Comparison of ENCODE assay signal across 27 cellular contexts in the genomic region with DNA sequence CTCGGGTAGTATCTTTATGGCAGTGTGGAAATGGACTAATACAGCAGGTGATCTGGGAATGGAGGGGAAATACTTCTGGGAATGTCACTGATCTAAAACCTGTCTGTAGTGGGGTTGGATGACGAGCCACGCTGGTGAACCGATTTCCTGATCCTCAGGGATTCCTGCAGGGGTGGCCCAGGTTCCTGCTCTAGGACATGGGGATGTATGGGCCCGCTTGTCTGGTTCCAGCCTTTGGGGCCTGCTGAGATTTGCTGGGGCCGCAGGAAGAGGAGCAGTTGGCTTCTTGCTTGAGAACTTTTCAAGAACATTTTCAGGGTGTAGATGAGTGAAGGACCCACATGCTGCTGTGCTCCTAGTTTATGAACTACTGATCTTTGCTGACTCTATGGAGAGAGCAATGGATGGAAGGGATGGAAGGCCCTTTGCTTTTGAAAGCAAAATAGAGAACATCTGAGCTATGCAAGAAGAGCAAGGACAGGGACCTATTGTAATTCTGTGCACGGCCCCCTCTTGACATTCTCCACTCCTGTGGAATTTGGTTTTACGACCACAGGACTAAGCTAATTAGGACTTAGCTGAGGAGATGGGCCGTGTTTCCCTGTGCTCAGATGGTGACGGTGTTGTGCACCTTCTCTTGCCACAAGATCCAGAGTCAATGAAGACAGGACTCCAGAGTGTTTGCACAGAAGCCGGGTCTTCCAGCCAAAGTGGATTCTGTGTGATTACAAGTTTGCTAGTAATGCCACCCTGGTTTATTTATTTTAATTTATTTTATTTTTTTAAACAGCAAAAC.
"Had no signal": no experiment of that assay in that cellular context is flagged by ENCODE, and none has a peak within 500 bp of the region (broad histone marks: within the 10 kb centered on the region; RNA-seq: fewer than 3 reads in every experiment).

No MANE protein-coding gene starts in this region.

- H3K9me3 Mint-ChIP-seq: activated naive CD8-positive, alpha-beta T cell treated with anti-CD3 and anti-CD28 coated beads for 36 hours; activated T-cell treated with anti-CD3 and anti-CD28 coated beads, Interleukin-2, amount 50 U/mL, for 4 hours; central memory CD8-positive, alpha-beta T cell; endodermal cell; natural killer cell had no signal

- H3K27ac Mint-ChIP-seq: activated naive CD8-positive, alpha-beta T cell treated with anti-CD3 and anti-CD28 coated beads for 36 hours; endodermal cell; stimulated activated naive B cell treated with anti-CD40 and anti-IgM and Interleukin-4, amounts not matched to agents 10 μg/mL and 1 μg/mL and 100 μg/mL, for 72 hours; T-helper 17 cell had no signal

- H3K4me1 Mint-ChIP-seq: central memory CD8-positive, alpha-beta T cell had no signal

- H2AFZ ChIP-seq: hepatocyte had no signal

- H3K27me3 Mint-ChIP-seq: activated naive CD8-positive, alpha-beta T cell treated with anti-CD3 and anti-CD28 coated beads for 36 hours; T-helper 17 cell had no signal

- H3K4me1 ChIP-seq: breast epithelium, foreskin keratinocyte had no signal

- H3K27me3 ChIP-seq: breast epithelium, foreskin keratinocyte, hepatocyte, sigmoid colon had no signal

- H3K4me3 Mint-ChIP-seq: activated naive CD8-positive, alpha-beta T cell treated with anti-CD3 and anti-CD28 coated beads for 36 hours; activated T-cell treated with anti-CD3 and anti-CD28 coated beads, Interleukin-2, amount 50 U/mL, for 4 hours; central memory CD8-positive, alpha-beta T cell; endodermal cell; natural killer cell; stimulated activated naive B cell treated with anti-CD40 and anti-IgM and Interleukin-4, amounts not matched to agents 10 μg/mL and 1 μg/mL and 100 μg/mL, for 72 hours; T-helper 17 cell had no signal

- H3K36me3 Mint-ChIP-seq: activated naive CD8-positive, alpha-beta T cell treated with anti-CD3 and anti-CD28 coated beads for 36 hours; natural killer cell had no signal

- H3K36me3 ChIP-seq: breast epithelium, left ventricle myocardium inferior, sigmoid colon had no signal

- H3K9me3 ChIP-seq: breast epithelium, left ventricle myocardium inferior, sigmoid colon had no signal

- ATAC-seq: activated T-cell treated with anti-CD3 and anti-CD28 coated beads, Interleukin-2, amount 50 U/mL, for 4 hours; foreskin keratinocyte; natural killer cell; stimulated activated naive B cell treated with anti-CD40 and anti-IgM and Interleukin-4, amounts not matched to agents 10 μg/mL and 1 μg/mL and 100 μg/mL, for 72 hours; T-helper 17 cell had no signal

- H3K4me3 ChIP-seq: breast epithelium, hepatocyte, left ventricle myocardium inferior, sigmoid colon, smooth muscle cell had no signal

- H3K4me2 ChIP-seq: hepatocyte, smooth muscle cell had no signal

- DNase-seq: activated CD4-positive, alpha-beta T cell treated with anti-CD3 and anti-CD28 coated beads for 4 hours; activated CD4-positive, alpha-beta T cell treated with anti-CD3 and anti-CD28 coated beads, Interleukin-2, amount 50 U/mL, for 48 hours; activated CD4-positive, CD25-positive, alpha-beta regulatory T cell; activated CD8-positive, alpha-beta memory T cell treated with anti-CD3 and anti-CD28 coated beads, Interleukin-2, amount 50 U/mL, for 48 hours; activated naive CD4-positive, alpha-beta T cell treated with Interleukin-2 at 50 U/mL for 16 hours; activated naive CD8-positive, alpha-beta T cell treated with anti-CD3 and anti-CD28 coated beads for 36 hours; activated T-cell treated with anti-CD3 and anti-CD28 coated beads, Interleukin-2, amount 50 U/mL, for 4 hours; amniotic stem cell; cortex of kidney; endodermal cell; foreskin keratinocyte; left ventricle myocardium inferior; mammary epithelial cell; midbrain; natural killer cell; retina; sigmoid colon; stimulated activated CD4-positive, alpha-beta T cell treated with anti-CD3 and anti-CD28 coated beads, Interleukin-2, amount 100 ng/mL, for 48 hours; stimulated activated CD8-positive, alpha-beta memory T cell treated with anti-CD3 and anti-CD28 coated beads, Interleukin-4, amount 100 ng/mL, for 48 hours; stimulated activated naive B cell treated with anti-CD40 and anti-IgM and Interleukin-4, amounts not matched to agents 10 μg/mL and 1 μg/mL and 100 μg/mL, for 72 hours; SW 1271; T-helper 17 cell; trophoblast cell had no signal

- H3K27ac ChIP-seq: breast epithelium, foreskin keratinocyte, hepatocyte, left ventricle myocardium inferior, sigmoid colon had no signal

- H3K79me2 ChIP-seq: hepatocyte had no signal
